ENCODE assay signal across 13 cellular contexts in genomic region chr2:109690822-109691541, GRCh38.
A peak's percentile ranks its signal among the peaks of the same experiment; 100 is the strongest.
DNase-seq lines count a peak whose midpoint lies in the region; ATAC-seq, FAIRE-seq and TF ChIP-seq lines count a peak whose summit lies in the region.
"Had no signal": no experiment of that assay in that cellular context is flagged by ENCODE, and none has a peak within 500 bp of the region (broad histone marks: within the 10 kb centered on the region; RNA-seq: fewer than 3 reads in every experiment).

No MANE protein-coding gene starts in this region.

- FAIRE-seq in urothelium cell line (lab: Jason Lieb, UNC) = no peak

- no peak overlapping the region for H3K4ac ChIP-seq in neuronal stem cell (ENCODE audit: low read length)

- intact Hi-C loops in left ventricle myocardium inferior (cut with micrococcal nuclease) = no loop called here

- H3K4me1 ChIP-seq in left ventricle myocardium inferior = peaks cover 37% of the 10 kb centered on the region
- H3K4me1 ChIP-seq in neuronal stem cell (ENCODE audit: control insufficient read depth in 2 of 2, insufficient read depth in 1 of 2, low read depth in 1 of 2, low read length in 2 of 2) = peaks cover 2 to 4% of the 10 kb centered on the region in 2 donors
- H3K4me1 ChIP-seq in upper lobe of left lung = peaks cover 31 to 40% (median 32%) of the 10 kb centered on the region in 4 donors

- TF ChIP-seq CTCF in WTC11 (IDR thresholded peaks at IDR 0.05) = no peak
- no peak for TF ChIP-seq CTCF in left ventricle myocardium inferior (IDR thresholded peaks at IDR 0.05; ENCODE audit: borderline replicate concordance)
- no peak for TF ChIP-seq CTCF in upper lobe of left lung (IDR thresholded peaks at IDR 0.05)

- peak overlapping the region; percentile 29 for H2AFZ ChIP-seq in neuronal stem cell (ENCODE audit: low read length)

- no peak for TF ChIP-seq EP300 in upper lobe of left lung (IDR thresholded peaks at IDR 0.05)

- H3K4me2 ChIP-seq in neuronal stem cell (ENCODE audit: insufficient read depth, low read length, poor library complexity, severe bottlenecking) = no peak overlapping the region

- no peak overlapping the region for H3K4me3 ChIP-seq in left ventricle myocardium inferior
- no peak overlapping the region for H3K4me3 ChIP-seq in neuronal stem cell (ENCODE audit: low read length in 2 of 2)
- no peak overlapping the region for H3K4me3 ChIP-seq in upper lobe of left lung

- peak overlapping the region; percentile 92 for H3K27ac ChIP-seq in left ventricle myocardium inferior (replicated peaks)
- H3K27ac ChIP-seq in neuronal stem cell (replicated peaks; ENCODE audit: low read length) = no peak overlapping the region
- H3K27ac ChIP-seq in upper lobe of left lung = peak overlapping the region; percentile 65 to 81 (median 73)

- ATAC-seq in WTC11 (no peak), upper lobe of left lung (ENCODE audit: low FRiP score in 2 of 2) (peak; percentile 52 to 53), GM19351 (IDR thresholded peaks at IDR 0.05; ENCODE audit: unreplicated experiment) (no peak)
- ATAC-seq: activated CD8-positive, alpha-beta T cell treated with anti-CD3 and anti-CD28 coated beads for 36 hours; CD8-positive, alpha-beta T cell; naive thymus-derived CD8-positive, alpha-beta T cell had no signal

- no peak overlapping the region for H2AK5ac ChIP-seq in neuronal stem cell (ENCODE audit: low read depth, low read length)

- DNase-seq in WTC11 (ENCODE audit: low spot score) = no peak
- peak; percentile 61 for DNase-seq in left ventricle myocardium inferior
- DNase-seq in neuronal stem cell (ENCODE audit: low spot score) = no peak
- DNase-seq in upper lobe of left lung = no peak
- no peak for DNase-seq in iPS-NIHi7 (ENCODE audit: extremely low spot score)
- DNase-seq in urothelium cell line (ENCODE audit: low spot score) = no peak
- DNase-seq: activated CD8-positive, alpha-beta T cell treated with anti-CD3 and anti-CD28 coated beads for 36 hours; CD8-positive, alpha-beta T cell; naive thymus-derived CD8-positive, alpha-beta T cell; NCI-H1436 treated with DMSO at 0.1 percent for 48 hours had no signal

- H3K23ac ChIP-seq in neuronal stem cell (ENCODE audit: low read depth, low read length, poor library complexity) = no peak overlapping the region

- H3K36me3 ChIP-seq in left ventricle myocardium inferior = no peaks in the 10 kb centered on the region
- H3K36me3 ChIP-seq in neuronal stem cell (replicated peaks in 1 of 2; ENCODE audit: control insufficient read depth in 2 of 2, insufficient read depth in 2 of 2, low read length in 2 of 2) = no peaks in the 10 kb centered on the region
- H3K36me3 ChIP-seq in upper lobe of left lung = no peaks in the 10 kb centered on the region

- H3K27me3 ChIP-seq in left ventricle myocardium inferior (ENCODE audit: low read depth) (no peaks in the 10 kb centered on the region), neuronal stem cell (ENCODE audit: control insufficient read depth in 3 of 3, insufficient read depth in 3 of 3, low read depth in 1 of 3, low read length in 3 of 3) (no peaks in the 10 kb centered on the region), upper lobe of left lung (no peaks in the 10 kb centered on the region)

- H3K4me3 Mint-ChIP-seq in WTC11 = no peak overlapping the region
- H3K4me3 Mint-ChIP-seq: activated CD8-positive, alpha-beta T cell treated with anti-CD3 and anti-CD28 coated beads for 36 hours; activated naive CD4-positive, alpha-beta T cell treated with anti-CD3 and anti-CD28 coated beads, Interleukin-2, amount 50 U/mL, for 24 hours; CD8-positive, alpha-beta T cell; naive thymus-derived CD8-positive, alpha-beta T cell; T-helper 1 cell treated with Interleukin-12 subunit alpha and Interleukin-12 subunit beta and Interleukin-4 antibody, amounts not matched to agents 30 μg/mL and 1 μg/mL, for 36 hours had no signal

- CTCF ChIA-PET in WTC11 (lab: Charles Lee) = no interaction called here

- no peaks in the 10 kb centered on the region for H3K27me3 Mint-ChIP-seq in WTC11 (ENCODE audit: low read depth)
- H3K27me3 Mint-ChIP-seq: activated naive CD4-positive, alpha-beta T cell treated with anti-CD3 and anti-CD28 coated beads, Interleukin-2, amount 50 U/mL, for 24 hours had no signal

- H3K36me3 Mint-ChIP-seq in WTC11 = no peaks in the 10 kb centered on the region
- H3K36me3 Mint-ChIP-seq: activated naive CD4-positive, alpha-beta T cell treated with anti-CD3 and anti-CD28 coated beads, Interleukin-2, amount 50 U/mL, for 24 hours; CD8-positive, alpha-beta T cell; naive thymus-derived CD8-positive, alpha-beta T cell had no signal

- no peak overlapping the region for H2BK15ac ChIP-seq in neuronal stem cell (ENCODE audit: low read length)

- H2BK12ac ChIP-seq in neuronal stem cell (ENCODE audit: low read length) = no peak overlapping the region

- H3K9me3 Mint-ChIP-seq in WTC11 = no peaks in the 10 kb centered on the region
- H3K9me3 Mint-ChIP-seq: activated naive CD4-positive, alpha-beta T cell treated with anti-CD3 and anti-CD28 coated beads, Interleukin-2, amount 50 U/mL, for 24 hours; CD8-positive, alpha-beta T cell; naive thymus-derived CD8-positive, alpha-beta T cell; T-helper 1 cell treated with Interleukin-12 subunit alpha and Interleukin-12 subunit beta and Interleukin-4 antibody, amounts not matched to agents 30 μg/mL and 1 μg/mL, for 36 hours had no signal

- no peak overlapping the region for H2BK5ac ChIP-seq in neuronal stem cell (ENCODE audit: low read length)

- peaks cover 20% of the 10 kb centered on the region for H3K4me1 Mint-ChIP-seq in WTC11
- H3K4me1 Mint-ChIP-seq: activated naive CD4-positive, alpha-beta T cell treated with anti-CD3 and anti-CD28 coated beads, Interleukin-2, amount 50 U/mL, for 24 hours; naive thymus-derived CD8-positive, alpha-beta T cell had no signal

- H4K91ac ChIP-seq in neuronal stem cell (ENCODE audit: low read depth, low read length, poor library complexity) = no peak overlapping the region

- H3K9me3 ChIP-seq in left ventricle myocardium inferior (replicated peaks) = no peaks in the 10 kb centered on the region
- H3K9me3 ChIP-seq in neuronal stem cell (replicated peaks in 1 of 2; ENCODE audit: control insufficient read depth in 2 of 2, insufficient read depth in 1 of 2, low read depth in 1 of 2, low read length in 2 of 2) = no peaks in the 10 kb centered on the region
- no peaks in the 10 kb centered on the region for H3K9me3 ChIP-seq in upper lobe of left lung

- WGBS in neuronal stem cell (ENCODE audit: extremely low coverage in 2 of 2, insufficient read length in 2 of 2, insufficient replicate concordance in 1 of 2), 2 donors = no CpG with 5 or more reads among the region's 7 CpGs
- WGBS in upper lobe of left lung, 2 donors = 29 to 43% methylated on average over 6 to 7 of the region's 7 CpGs

- peak overlapping the region; percentile 5 for H3K18ac ChIP-seq in neuronal stem cell (ENCODE audit: low read length)

- no peak for TF ChIP-seq POLR2A in upper lobe of left lung (IDR thresholded peaks at IDR 0.05)

- no peak overlapping the region for H2BK120ac ChIP-seq in neuronal stem cell (ENCODE audit: low read depth, low read length)

- H3K14ac ChIP-seq in neuronal stem cell (ENCODE audit: low read length) = no peak overlapping the region

- no peaks in the 10 kb centered on the region for H3K79me1 ChIP-seq in neuronal stem cell (ENCODE audit: low read depth, low read length)

- no peak overlapping the region for H3K9ac ChIP-seq in neuronal stem cell (ENCODE audit: low read depth, low read length, poor library complexity)

- H3K27ac Mint-ChIP-seq in WTC11 = no peak overlapping the region
- H3K27ac Mint-ChIP-seq: activated CD8-positive, alpha-beta T cell treated with anti-CD3 and anti-CD28 coated beads for 36 hours; activated naive CD4-positive, alpha-beta T cell treated with anti-CD3 and anti-CD28 coated beads, Interleukin-2, amount 50 U/mL, for 24 hours; CD8-positive, alpha-beta T cell; naive thymus-derived CD8-positive, alpha-beta T cell; T-helper 1 cell treated with Interleukin-12 subunit alpha and Interleukin-12 subunit beta and Interleukin-4 antibody, amounts not matched to agents 30 μg/mL and 1 μg/mL, for 36 hours had no signal

- POLR2A ChIA-PET in WTC11 (lab: Charles Lee) = no interaction called here

- H4K8ac ChIP-seq in neuronal stem cell (ENCODE audit: low read depth, low read length) = no peak overlapping the region

TF ChIP-seq in WTC11, 78 proteins besides CTCF, POLR2A, EP300 and RAD21:
- TF ChIP-seq GABPB1 (CRISPR knock-in tag; IDR thresholded peaks at IDR 0.05) = peak; percentile 21; the same call in 1 of the 2 replicates
- TF ChIP-seq, protein P1, sequence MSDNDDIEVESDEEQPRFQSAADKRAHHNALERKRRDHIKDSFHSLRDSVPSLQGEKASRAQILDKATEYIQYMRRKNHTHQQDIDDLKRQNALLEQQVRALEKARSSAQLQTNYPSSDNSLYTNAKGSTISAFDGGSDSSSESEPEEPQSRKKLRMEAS (CRISPR knock-in tag; IDR thresholded peaks at IDR 0.05) = no peak

Comparison
In these comparisons a context has a peak if more than half of its experiments do, and no peak if none do; other contexts are left out.
1. ATAC-seq: peak in upper lobe of left lung (2 of 2); none in WTC11 (single experiment) and GM19351 (single experiment).